8 cellular contexts compared by ENCODE assay signal in genomic region chr11:35141538-35141937, GRCh38. TPM values are rescaled to one million over a fixed set of nuclear protein-coding genes. Genes with fewer than 3 reads are reported as not detected.
A peak's percentile ranks its signal among the peaks of the same experiment; 100 is the strongest.
DNase-seq lines count a peak whose midpoint lies in the region; ATAC-seq and TF ChIP-seq lines count a peak whose summit lies in the region.

No MANE protein-coding gene starts in this region.

- H3K4me1 Mint-ChIP-seq in activated CD4-positive, alpha-beta T cell treated with anti-CD3 and anti-CD28 coated beads for 36 hours, result peaks cover 64% of the 10 kb centered on the region
- H3K4me1 Mint-ChIP-seq in activated naive CD4-positive, alpha-beta T cell treated with anti-CD3 and anti-CD28 coated beads, Interleukin-2, amount 10 ng/mL, durations not matched to agents 7 days and 5 days, result peaks cover 72% of the 10 kb centered on the region
- peaks cover 86 to 89% of the 10 kb centered on the region in 2 donors for H3K4me1 Mint-ChIP-seq in immature natural killer cell

- peak overlapping the region; percentile 83 for H3K4me3 Mint-ChIP-seq in activated CD4-positive, alpha-beta T cell treated with anti-CD3 and anti-CD28 coated beads for 36 hours
- H3K4me3 Mint-ChIP-seq in activated naive CD4-positive, alpha-beta T cell treated with anti-CD3 and anti-CD28 coated beads, Interleukin-2, amount 10 ng/mL, durations not matched to agents 7 days and 5 days, result peak overlapping the region; percentile 88
- H3K4me3 Mint-ChIP-seq in immature natural killer cell, result peak overlapping the region; percentile 94 to 98 (median 96)

- H3K4me3 ChIP-seq in tibial nerve, result peak overlapping the region in 3 of 4 donors; percentile 76 to 83 (median 82)

- POLR2A ChIA-PET in activated CD4-positive, alpha-beta T cell treated with anti-CD3 and anti-CD28 coated beads for 36 hours (lab: Charles Lee), result interaction anchor here (0.7 to 3.7 kb wide), 6 partner anchors 10 to 112 kb away, joined by 4 to 29 read pairs (median 6); no protein-coding TSS in a partner anchor

- H3K27ac Mint-ChIP-seq in activated CD4-positive, alpha-beta T cell treated with anti-CD3 and anti-CD28 coated beads for 36 hours, result peak overlapping the region; percentile 93
- H3K27ac Mint-ChIP-seq in activated naive CD4-positive, alpha-beta T cell treated with anti-CD3 and anti-CD28 coated beads, Interleukin-2, amount 10 ng/mL, durations not matched to agents 7 days and 5 days, result peak overlapping the region; percentile 94
- peak overlapping the region; percentile 54 to 95 (median 86) for H3K27ac Mint-ChIP-seq in immature natural killer cell

- H3K4me1 ChIP-seq in tibial nerve, result peaks cover 0 to 83% (median 29%) of the 10 kb centered on the region in 4 donors

- peaks cover 61% of the 10 kb centered on the region for H3K36me3 Mint-ChIP-seq in activated CD4-positive, alpha-beta T cell treated with anti-CD3 and anti-CD28 coated beads for 36 hours (ENCODE audit: low read depth)
- H3K36me3 Mint-ChIP-seq in activated naive CD4-positive, alpha-beta T cell treated with anti-CD3 and anti-CD28 coated beads, Interleukin-2, amount 10 ng/mL, durations not matched to agents 7 days and 5 days, result peaks cover 57% of the 10 kb centered on the region
- peaks cover 0 to 9% (median 7%) of the 10 kb centered on the region in 3 donors for H3K36me3 Mint-ChIP-seq in immature natural killer cell

- H3K36me3 ChIP-seq in tibial nerve, result no peaks in the 10 kb centered on the region

- H3K27ac ChIP-seq in tibial nerve, result peak overlapping the region in 3 of 4 donors; percentile 76 to 95 (median 92)

- WGBS in tibial nerve, 2 donors, result 65 to 70% methylated on average over 8 of the region's 8 CpGs

- no peaks in the 10 kb centered on the region for H3K9me3 Mint-ChIP-seq in activated CD4-positive, alpha-beta T cell treated with anti-CD3 and anti-CD28 coated beads for 36 hours (ENCODE audit: low read depth)
- H3K9me3 Mint-ChIP-seq in activated naive CD4-positive, alpha-beta T cell treated with anti-CD3 and anti-CD28 coated beads, Interleukin-2, amount 10 ng/mL, durations not matched to agents 7 days and 5 days, result no peaks in the 10 kb centered on the region
- no peaks in the 10 kb centered on the region for H3K9me3 Mint-ChIP-seq in immature natural killer cell

- H3K27me3 Mint-ChIP-seq in activated CD4-positive, alpha-beta T cell treated with anti-CD3 and anti-CD28 coated beads for 36 hours, result no peaks in the 10 kb centered on the region
- peaks cover 3% of the 10 kb centered on the region for H3K27me3 Mint-ChIP-seq in activated naive CD4-positive, alpha-beta T cell treated with anti-CD3 and anti-CD28 coated beads, Interleukin-2, amount 10 ng/mL, durations not matched to agents 7 days and 5 days
- H3K27me3 Mint-ChIP-seq in immature natural killer cell (ENCODE audit: low read depth in 3 of 3), result peaks cover 8 to 21% (median 19%) of the 10 kb centered on the region in 3 donors

- CTCF ChIA-PET in activated CD4-positive, alpha-beta T cell treated with anti-CD3 and anti-CD28 coated beads for 36 hours (lab: Charles Lee), result interaction anchor here (0.8 to 3.5 kb wide), 7 partner anchors 15 to 142 kb away, joined by 3 to 19 read pairs (median 4); no protein-coding TSS in a partner anchor
- CTCF ChIA-PET in activated naive CD4-positive, alpha-beta T cell treated with anti-CD3 and anti-CD28 coated beads, Interleukin-2, amount 10 ng/mL, durations not matched to agents 7 days and 5 days (lab: Charles Lee), result interaction anchor here (0.7 to 6.7 kb wide), 18 partner anchors 9 to 250 kb away, joined by 3 to 95 read pairs (median 6); no protein-coding TSS in a partner anchor

- intact Hi-C loops in activated CD4-positive, alpha-beta T cell treated with anti-CD3 and anti-CD28 coated beads for 36 hours (cut with DNase I, micrococcal nuclease), result loop anchor here (2.0 to 10.0 kb wide), 5 partner anchors 97 to 897 kb away; partner anchors contain the start of gene TRIM44 (in 1 of the 2)

- peak in 1 of 2 donors; percentile 58 for TF ChIP-seq EP300 in tibial nerve (IDR thresholded peaks at IDR 0.05)

- no peaks in the 10 kb centered on the region for H3K9me3 ChIP-seq in tibial nerve

- TF ChIP-seq POLR2A in tibial nerve (IDR thresholded peaks at IDR 0.05), result no peak

- TF ChIP-seq CTCF in tibial nerve (IDR thresholded peaks at IDR 0.05), result no peak

- peak; percentile 58 for DNase-seq in activated CD4-positive, alpha-beta T cell treated with anti-CD3 and anti-CD28 coated beads for 36 hours
- DNase-seq in activated CD4-positive, alpha-beta T cell treated with anti-CD3 and anti-CD28 coated beads, Interleukin-2, amount 50 U/mL, for 1 hour, result no peak
- peak; percentile 57 for DNase-seq in activated naive CD4-positive, alpha-beta T cell treated with anti-CD3 and anti-CD28 coated beads, Interleukin-2, amount 10 ng/mL, durations not matched to agents 7 days and 5 days
- peak in 1 of 3 donors; percentile 28 for DNase-seq in immature natural killer cell
- peak; percentile 32 to 52 for DNase-seq in tibial nerve (ENCODE audit: low spot score in 2 of 2)
- DNase-seq in NCI-H1436 treated with DMSO at 0.1 percent for 48 hours (lab: John Stamatoyannopoulos, UW), result no peak
- no peak for DNase-seq in DMS153 treated with DMSO at 0.1 percent for 48 hours (lab: John Stamatoyannopoulos, UW; ENCODE audit: unreplicated experiment)

- ATAC-seq in activated CD4-positive, alpha-beta T cell treated with anti-CD3 and anti-CD28 coated beads for 36 hours, result no peak
- no peak for ATAC-seq in HG03139 (IDR thresholded peaks at IDR 0.05; ENCODE audit: unreplicated experiment)

- H3K27me3 ChIP-seq in tibial nerve, result no peaks in the 10 kb centered on the region

RNA-seq across cellular contexts. Expression of gene CD44, which starts 2.6 kb away (rescaled TPM):
- total RNA-seq in activated CD4-positive, alpha-beta T cell treated with anti-CD3 and anti-CD28 coated beads for 36 hours, result 100 to 1,000 TPM; 357 to 435 TPM
- polyA plus RNA-seq in immature natural killer cell, result 100 to 1,000 TPM; 213 to 247 (median 216) TPM
- 100 to 1,000 TPM in 1 of 4 donors, 10 to 100 TPM in 3; 67.1 to 180 (median 84.8) TPM for total RNA-seq in tibial nerve

Comparison
In these comparisons a context has a peak if more than half of its experiments do, and no peak if none do; other contexts are left out.
1. DNase-seq: peak in activated CD4-positive, alpha-beta T cell treated with anti-CD3 and anti-CD28 coated beads for 36 hours (single experiment), activated naive CD4-positive, alpha-beta T cell treated with anti-CD3 and anti-CD28 coated beads, Interleukin-2, amount 10 ng/mL, durations not matched to agents 7 days and 5 days (single experiment) and tibial nerve (2 of 2); none in activated CD4-positive, alpha-beta T cell treated with anti-CD3 and anti-CD28 coated beads, Interleukin-2, amount 50 U/mL, for 1 hour (single experiment), NCI-H1436 treated with DMSO at 0.1 percent for 48 hours (single experiment) and DMS153 treated with DMSO at 0.1 percent for 48 hours (single experiment).
2. Peak in every context shown above with its lines, with median percentiles within 50 percentile points of each other: H3K27ac Mint-ChIP-seq and H3K4me3 Mint-ChIP-seq.